ENCODE assay signal across 8 cellular contexts in genomic region chr10:122140941-122141623, GRCh38.
DNase-seq lines count a peak whose midpoint lies in the region; FAIRE-seq and TF ChIP-seq lines count a peak whose summit lies in the region.

No MANE protein-coding gene starts in this region.

- CTCF ChIA-PET in endothelial cell of umbilical vein (lab: Charles Lee) = interaction anchor here (0.6 to 5.0 kb wide), 24 partner anchors 10 to 424 kb away, joined by 3 to 45 read pairs (median 8); partner anchors contain the start of genes BTBD16 and PLEKHA1

- H3K4me2 ChIP-seq in BLaER1 (peak overlapping the region; percentile 78), endothelial cell of umbilical vein (ENCODE audit: insufficient read depth, low read length) (peak overlapping the region; percentile 56)

- POLR2A ChIA-PET in endothelial cell of umbilical vein (lab: Charles Lee) = interaction anchor here (1.3 to 2.3 kb wide), 4 partner anchors 11 to 28 kb away, joined by 4 to 15 read pairs (median 6); no protein-coding TSS in a partner anchor

- H3K27ac ChIP-seq in BLaER1 (peak overlapping the region; percentile 54; the same call in 1 of the 2 replicates), endothelial cell of umbilical vein (ENCODE audit: insufficient read depth, low read depth, low read length) (peak overlapping the region; percentile 99)

- peak; percentile 83 for DNase-seq in NCI-H226
- DNase-seq in endothelial cell of umbilical vein (ENCODE audit: low read depth, low spot score) = peak; percentile 97
- DNase-seq in activated CD4-positive, alpha-beta T cell treated with anti-CD3 and anti-CD28 coated beads for 1 hour = no peak
- DNase-seq in NCI-H128 (lab: John Stamatoyannopoulos, UW; ENCODE audit: unreplicated experiment) = no peak
- DNase-seq in immature natural killer cell = no peak
- DNase-seq in NCI-H446 treated with DMSO at 0.1 percent for 48 hours (lab: John Stamatoyannopoulos, UW) = no peak

- TF ChIP-seq CTCF in endothelial cell of umbilical vein (IDR thresholded peaks at IDR 0.05; ENCODE audit: extremely low read depth in 1 of 2, insufficient read depth in 1 of 2, low read depth in 1 of 2, low read length in 2 of 2) = no peak
- no peak for TF ChIP-seq CTCF in nephron (IDR thresholded peaks at IDR 0.05; ENCODE audit: unreplicated experiment in 3 of 3)

- H3K36me3 Mint-ChIP-seq in nephron (ENCODE audit: low read depth) (peaks cover 31% of the 10 kb centered on the region), immature natural killer cell (no peaks in the 10 kb centered on the region)

- H3K4me1 Mint-ChIP-seq in nephron = peaks cover 75% of the 10 kb centered on the region
- H3K4me1 Mint-ChIP-seq in immature natural killer cell = peaks cover 0 to 1% of the 10 kb centered on the region in 2 donors

- intact Hi-C loops in endothelial cell of umbilical vein (cut with micrococcal nuclease) = loop anchor here (1.0 to 10.0 kb wide), 13 partner anchors 14 to 1014 kb away; partner anchors contain the start of genes ATE1, BUB3 and PLEKHA1

- no peak overlapping the region for H2AFZ ChIP-seq in endothelial cell of umbilical vein (ENCODE audit: low read depth, low read length)

- peak; percentile 96 for FAIRE-seq in endothelial cell of umbilical vein (lab: Jason Lieb, UNC)

- H3K27me3 Mint-ChIP-seq in nephron (ENCODE audit: low read depth) = peaks cover 10% of the 10 kb centered on the region
- peaks cover 0 to 9% (median 2%) of the 10 kb centered on the region in 3 donors for H3K27me3 Mint-ChIP-seq in immature natural killer cell (ENCODE audit: low read depth in 3 of 3)

- BruUV-seq in endothelial cell of umbilical vein (replicated peaks; lab: Mats Ljungman, UMichigan) = TSS peak; percentile 32

- H3K9ac ChIP-seq in BLaER1 (no peak overlapping the region), endothelial cell of umbilical vein (replicated peaks; ENCODE audit: extremely low read depth, insufficient read depth, low read length) (peak overlapping the region; percentile 89)

- H3K27me3 ChIP-seq in BLaER1 (no peaks in the 10 kb centered on the region), endothelial cell of umbilical vein (ENCODE audit: control insufficient read depth in 2 of 2, insufficient read depth in 2 of 2, low read length in 2 of 2) (no peaks in the 10 kb centered on the region)

- H3K9me3 Mint-ChIP-seq in nephron (peaks cover 2% of the 10 kb centered on the region), immature natural killer cell (no peaks in the 10 kb centered on the region)

- H3K4me3 Mint-ChIP-seq in nephron (no peak overlapping the region), immature natural killer cell (no peak overlapping the region)

- dilution Hi-C loops in endothelial cell of umbilical vein (cut with MboI; ENCODE audit: extremely low pct_ligation_motif_present, low sequenced_read_pairs) = no loop called here

- H3K9me3 ChIP-seq in BLaER1 (peaks cover 9% of the 10 kb centered on the region), endothelial cell of umbilical vein (replicated peaks; ENCODE audit: control insufficient read depth, insufficient read depth, low read length) (no peaks in the 10 kb centered on the region)

- H3K79me2 ChIP-seq in endothelial cell of umbilical vein (ENCODE audit: control insufficient read depth, insufficient read depth, low read length) = peaks cover 10% of the 10 kb centered on the region

- H3K4me3 ChIP-seq in BLaER1 (no peak overlapping the region), endothelial cell of umbilical vein (replicated peaks in 1 of 3; ENCODE audit: insufficient read depth in 1 of 3, low read depth in 1 of 3, low read length in 3 of 3) (no peak overlapping the region)

- H3K27ac Mint-ChIP-seq in nephron (peak overlapping the region; percentile 34 to 71 (median 49)), immature natural killer cell (no peak overlapping the region)

- H3K4me1 ChIP-seq in BLaER1 (peaks cover 36% of the 10 kb centered on the region), endothelial cell of umbilical vein (ENCODE audit: control insufficient read depth, extremely low read depth, insufficient read depth, low read length) (peaks cover 35% of the 10 kb centered on the region)

- H4K20me1 ChIP-seq in BLaER1 (no peaks in the 10 kb centered on the region), endothelial cell of umbilical vein (replicated peaks; ENCODE audit: control insufficient read depth, extremely low read depth, insufficient read depth, low read length) (no peaks in the 10 kb centered on the region)

- H3K36me3 ChIP-seq in BLaER1 (no peaks in the 10 kb centered on the region), endothelial cell of umbilical vein (ENCODE audit: control insufficient read depth in 2 of 2, extremely low read depth in 1 of 2, insufficient read depth in 2 of 2, low read length in 2 of 2) (peaks cover 0 to 3% of the 10 kb centered on the region in 2 experiments)

- no peaks in the 10 kb centered on the region for H3K9me1 ChIP-seq in endothelial cell of umbilical vein (replicated peaks; ENCODE audit: control insufficient read depth, extremely low read depth, insufficient read depth, low read length)

- peak; percentile 55 for TF ChIP-seq POLR2A in endothelial cell of umbilical vein (IDR thresholded peaks at IDR 0.05; ENCODE audit: low read depth, low read length)

TF ChIP-seq in endothelial cell of umbilical vein, 7 proteins besides CTCF, POLR2A, EP300 and RAD21:
- TF ChIP-seq EZH2 (IDR thresholded peaks at IDR 0.05; ENCODE audit: borderline replicate concordance, low read depth, low read length, severe bottlenecking) (no peak), POLR2AphosphoS5 (IDR thresholded peaks at IDR 0.05; ENCODE audit: insufficient read depth, low read depth, low read length) (peak; percentile 87), MYC (IDR thresholded peaks at IDR 0.05; ENCODE audit: low read depth, low read length) (no peak), JUN (IDR thresholded peaks at IDR 0.05; ENCODE audit: borderline replicate concordance, insufficient read depth, insufficient read length, low read depth) (no peak), GATA2 (IDR thresholded peaks at IDR 0.05; ENCODE audit: insufficient read depth, insufficient read length, low read depth, low read length) (no peak), FOS (IDR thresholded peaks at IDR 0.05; ENCODE audit: borderline replicate concordance, insufficient read depth, low read length) (peak; percentile 97), MAX (IDR thresholded peaks at IDR 0.05; ENCODE audit: insufficient read depth, insufficient read length) (peak; percentile 32)

Comparison
In these comparisons a context has a peak if more than half of its experiments do, and no peak if none do; other contexts are left out.
1. DNase-seq: peak in NCI-H226 (single experiment) and endothelial cell of umbilical vein (single experiment); none in activated CD4-positive, alpha-beta T cell treated with anti-CD3 and anti-CD28 coated beads for 1 hour (single experiment), NCI-H128 (single experiment), immature natural killer cell (0 of 3) and NCI-H446 treated with DMSO at 0.1 percent for 48 hours (single experiment).
2. H3K27ac Mint-ChIP-seq: peak in nephron (3 of 3); none in immature natural killer cell (0 of 6).